In the genomic region with DNA sequence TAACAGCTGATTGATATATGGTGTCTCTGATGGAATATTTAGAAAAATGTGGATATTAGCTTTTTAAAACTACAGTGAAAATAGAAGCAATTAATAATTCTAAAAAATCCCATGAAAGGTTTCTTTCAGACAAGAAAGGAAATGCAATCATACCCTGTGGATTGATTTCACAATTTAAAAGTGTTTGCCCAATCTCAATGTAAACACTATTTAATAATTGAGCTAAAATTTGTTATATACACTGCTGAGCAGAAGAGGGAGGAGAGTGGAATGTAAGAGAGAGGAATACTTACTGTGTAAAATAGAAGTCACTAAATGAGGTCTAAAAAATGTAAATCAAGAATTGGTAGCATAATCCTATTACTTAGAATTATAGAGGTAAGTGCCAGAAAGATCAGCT, we compare ENCODE assay signal across 11 cellular contexts.
DNase-seq lines count a peak whose midpoint lies in the region; ATAC-seq and TF ChIP-seq lines count a peak whose summit lies in the region.
"Had no signal": no experiment of that assay in that cellular context is flagged by ENCODE, and none has a peak within 500 bp of the region (broad histone marks: within the 10 kb centered on the region; RNA-seq: fewer than 3 reads in every experiment).

No MANE protein-coding gene starts in this region.

- no peak overlapping the region for H3K4me2 ChIP-seq in PC-9
- H3K4me2 ChIP-seq: BLaER1 had no signal

- H3K27ac ChIP-seq in ACC112 (ENCODE audit: low read depth, low read length), result 0 out of 2 replicates have a peak overlapping the region, but pooled peaks have one; percentile 24
- H3K27ac ChIP-seq in PC-9, result no peak overlapping the region
- no peak overlapping the region for H3K27ac ChIP-seq in transverse colon
- no peak overlapping the region for H3K27ac ChIP-seq in naive thymus-derived CD4-positive, alpha-beta T cell (ENCODE audit: low read depth, low read length)
- H3K27ac ChIP-seq: BLaER1, GM23248 had no signal

- TF ChIP-seq POLR2A in transverse colon (IDR thresholded peaks at IDR 0.05), result no peak

- H3K4me3 ChIP-seq in ACC112 (ENCODE audit: low read depth, low read length), result no peak overlapping the region
- H3K4me3 ChIP-seq in choroid plexus epithelial cell (ENCODE audit: low read depth, low read length), result no peak overlapping the region
- H3K4me3 ChIP-seq in PC-9, result no peak overlapping the region
- no peak overlapping the region for H3K4me3 ChIP-seq in transverse colon
- no peak overlapping the region for H3K4me3 ChIP-seq in naive thymus-derived CD4-positive, alpha-beta T cell (ENCODE audit: low read length)
- H3K4me3 ChIP-seq: BLaER1, GM12878, GM23248 had no signal

- H3K36me3 ChIP-seq in ACC112 (ENCODE audit: insufficient read depth, low read length) (no peaks in the 10 kb centered on the region), PC-9 (ENCODE audit: low read depth) (no peaks in the 10 kb centered on the region), transverse colon (no peaks in the 10 kb centered on the region)
- H3K36me3 ChIP-seq in naive thymus-derived CD4-positive, alpha-beta T cell (ENCODE audit: control insufficient read depth in 2 of 3, insufficient read depth in 3 of 3, low read length in 3 of 3), result no peaks in the 10 kb centered on the region
- H3K36me3 ChIP-seq: BLaER1 had no signal

- H3K9me3 Mint-ChIP-seq in naive thymus-derived CD4-positive, alpha-beta T cell, result no peaks in the 10 kb centered on the region

- no peaks in the 10 kb centered on the region for H3K9me2 ChIP-seq in PC-9 (ENCODE audit: insufficient read depth)

- DNase-seq in HCEC 1CT, result peak; percentile 9
- DNase-seq in NCI-H69 (lab: John Stamatoyannopoulos, UW), result peak; percentile 27
- peak; percentile 20 for DNase-seq in choroid plexus epithelial cell (ENCODE audit: low read depth)
- no peak for DNase-seq in PC-9
- no peak for DNase-seq in transverse colon
- DNase-seq in naive thymus-derived CD4-positive, alpha-beta T cell, result no peak
- DNase-seq: DMS79, GM23248 had no signal

- CTCF ChIA-PET in PC-9 (lab: Charles Lee), result no interaction called here
- CTCF ChIA-PET in naive thymus-derived CD4-positive, alpha-beta T cell (lab: Charles Lee), result no interaction called here

- BruUV-seq in PC-9 (replicated peaks; lab: Mats Ljungman, UMichigan), result no TSS peak

- H2AFZ ChIP-seq in ACC112 (ENCODE audit: low read length, unreplicated experiment) (peak overlapping the region; percentile 63), PC-9 (no peak overlapping the region)
- H2AFZ ChIP-seq: GM23248 had no signal

- no peaks in the 10 kb centered on the region for H3K36me3 Mint-ChIP-seq in naive thymus-derived CD4-positive, alpha-beta T cell

- no peaks in the 10 kb centered on the region for H4K20me1 ChIP-seq in PC-9 (ENCODE audit: insufficient read depth)
- H4K20me1 ChIP-seq: BLaER1 had no signal

- H3K9me3 ChIP-seq in PC-9 (ENCODE audit: insufficient read depth, low read depth) (peaks cover 3% of the 10 kb centered on the region), transverse colon (no peaks in the 10 kb centered on the region)
- H3K9me3 ChIP-seq in naive thymus-derived CD4-positive, alpha-beta T cell (ENCODE audit: control insufficient read depth in 2 of 3, low read length in 3 of 3), result no peaks in the 10 kb centered on the region
- H3K9me3 ChIP-seq: BLaER1 had no signal

- TF ChIP-seq CTCF in choroid plexus epithelial cell (conservative IDR thresholded peaks at IDR 0.05; ENCODE audit: low read depth, low read length), result no peak
- no peak for TF ChIP-seq CTCF in PC-9 (conservative IDR thresholded peaks at IDR 0.05)
- TF ChIP-seq CTCF in transverse colon (IDR thresholded peaks at IDR 0.05), result no peak

- H3K79me2 ChIP-seq in ACC112 (ENCODE audit: control insufficient read depth, insufficient read depth, low read length, unreplicated experiment), result no peaks in the 10 kb centered on the region
- H3K79me2 ChIP-seq in PC-9 (ENCODE audit: low read depth), result no peaks in the 10 kb centered on the region

- no peak overlapping the region for H3K4me3 Mint-ChIP-seq in naive thymus-derived CD4-positive, alpha-beta T cell

- H3F3A ChIP-seq in PC-9 (ENCODE audit: insufficient read depth, low read depth), result peaks cover 7% of the 10 kb centered on the region; the same call in 1 of the 2 replicates

- in situ Hi-C loops in transverse colon (cut with MboI; ENCODE audit: low pct_ligation_motif_present in 1 of 4, low pct_unique_long_range_greater_than_20kb in 1 of 4, low sequenced_read_pairs in 3 of 4), result no loop called here

- H3K4me1 ChIP-seq in ACC112 (ENCODE audit: control insufficient read depth, insufficient read depth, low read length, unreplicated experiment) (peaks cover 40% of the 10 kb centered on the region), PC-9 (replicated peaks; ENCODE audit: insufficient read depth) (peaks cover 31% of the 10 kb centered on the region), transverse colon (peaks cover 0 to 2% (median 0%) of the 10 kb centered on the region in 4 donors)
- H3K4me1 ChIP-seq in naive thymus-derived CD4-positive, alpha-beta T cell (ENCODE audit: control insufficient read depth in 2 of 2, insufficient read depth in 2 of 2, low read length in 2 of 2), result no peaks in the 10 kb centered on the region
- H3K4me1 ChIP-seq: BLaER1 had no signal

- intact Hi-C loops in PC-9 (cut with micrococcal nuclease; ENCODE audit: unreplicated experiment), result no loop called here
- intact Hi-C loops in transverse colon (cut with DNase I; ENCODE audit: low total_unique reads), result no loop called here
- intact Hi-C loops in naive thymus-derived CD4-positive, alpha-beta T cell (cut with micrococcal nuclease), result no loop called here

- H3K27me3 Mint-ChIP-seq in naive thymus-derived CD4-positive, alpha-beta T cell, result peaks cover 3 to 40% (median 20%) of the 10 kb centered on the region in 5 donors

- H3K27me3 ChIP-seq in ACC112 (ENCODE audit: insufficient read depth, low read length) (no peaks in the 10 kb centered on the region), PC-9 (ENCODE audit: insufficient read depth, low read depth) (no peaks in the 10 kb centered on the region), transverse colon (no peaks in the 10 kb centered on the region)
- no peaks in the 10 kb centered on the region for H3K27me3 ChIP-seq in naive thymus-derived CD4-positive, alpha-beta T cell (ENCODE audit: control insufficient read depth in 2 of 2, insufficient read depth in 2 of 2, low read length in 2 of 2)
- H3K27me3 ChIP-seq: BLaER1 had no signal

- H3K4me1 Mint-ChIP-seq in naive thymus-derived CD4-positive, alpha-beta T cell, result peaks cover 0 to 5% (median 0%) of the 10 kb centered on the region in 7 donors

- POLR2A ChIA-PET in PC-9 (lab: Charles Lee; ENCODE audit: unreplicated experiment), result no interaction called here
- POLR2A ChIA-PET in naive thymus-derived CD4-positive, alpha-beta T cell (lab: Charles Lee), result no interaction called here

- no peak for ATAC-seq in naive thymus-derived CD4-positive, alpha-beta T cell
- ATAC-seq: GM12878 had no signal

- H3K27ac Mint-ChIP-seq in naive thymus-derived CD4-positive, alpha-beta T cell, result no peak overlapping the region

- TF ChIP-seq EP300 in transverse colon (IDR thresholded peaks at IDR 0.05; ENCODE audit: low read depth), result no peak

Comparison
In these comparisons a context has a peak if more than half of its experiments do, and no peak if none do; other contexts are left out.
1. DNase-seq: peak in HCEC 1CT (single experiment), NCI-H69 (single experiment) and choroid plexus epithelial cell (single experiment); none in PC-9 (0 of 2), transverse colon (single experiment) and naive thymus-derived CD4-positive, alpha-beta T cell (0 of 9).